ENCODE assay signal across 6 cellular contexts in the genomic region with DNA sequence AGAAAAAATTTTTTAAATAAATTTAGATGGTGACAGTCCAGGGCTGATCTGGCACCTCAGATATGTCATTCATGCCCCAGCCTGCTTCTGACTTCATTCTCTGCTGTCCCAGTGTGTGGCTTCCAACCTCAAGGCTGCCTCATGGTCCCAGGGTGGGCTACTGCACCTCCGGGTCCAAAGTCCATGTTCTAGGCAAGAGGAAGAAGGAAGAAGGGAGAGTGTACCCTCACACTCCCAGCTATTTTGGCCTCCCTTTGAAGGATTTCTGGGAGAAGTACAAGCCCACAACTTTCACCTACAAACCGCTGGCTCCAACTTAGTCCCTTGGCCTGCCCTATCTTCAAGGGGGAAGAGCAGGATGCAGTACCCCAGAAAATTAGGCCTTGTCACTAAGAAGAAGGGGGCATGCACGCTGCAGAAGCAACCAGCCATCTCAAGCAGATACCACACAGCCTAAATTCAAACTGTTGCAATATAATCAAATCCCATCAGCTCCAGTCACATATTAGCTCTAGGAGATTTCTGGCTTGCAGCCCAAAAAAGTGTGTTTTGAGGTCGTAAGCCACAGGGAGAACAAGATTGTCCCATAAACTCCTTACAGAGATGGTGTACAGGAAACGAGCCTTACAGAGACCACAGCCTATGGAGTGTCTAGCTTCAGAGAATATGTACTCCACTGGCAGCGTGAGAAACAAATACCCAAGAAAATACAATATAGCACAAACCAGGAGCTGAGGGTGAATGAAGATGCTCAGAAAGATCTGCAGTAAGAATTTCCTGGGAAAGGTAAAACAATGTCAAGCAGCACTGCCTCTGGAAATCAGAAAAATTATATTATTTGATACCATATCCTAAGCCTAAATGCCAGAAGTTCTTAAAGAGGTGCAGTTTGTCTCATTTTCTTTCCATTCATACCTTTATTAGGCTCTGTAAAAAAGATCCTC. TPM values are rescaled to one million over a fixed set of nuclear protein-coding genes. Genes with fewer than 3 reads are reported as not detected.
DNase-seq lines count a peak whose midpoint lies in the region; ATAC-seq and TF ChIP-seq lines count a peak whose summit lies in the region.

No MANE protein-coding gene starts in this region.

- DNase-seq in NAMALWA (ENCODE audit: low spot score) (peak; percentile 33), foreskin keratinocyte (no peak), NCI-H187 treated with DMSO at 0.1 percent for 48 hours (lab: John Stamatoyannopoulos, UW) (no peak)

- no peak for TF ChIP-seq CTCF in 22Rv1 (IDR thresholded peaks at IDR 0.05)
- no peak for TF ChIP-seq CTCF in foreskin keratinocyte (conservative IDR thresholded peaks at IDR 0.05)

- peak overlapping the region; percentile 73 for H3K27ac ChIP-seq in 22Rv1
- H3K27ac ChIP-seq in foreskin keratinocyte: peak overlapping the region; percentile 79

- peaks cover 19% of the 10 kb centered on the region for H3K4me1 ChIP-seq in foreskin keratinocyte

- ATAC-seq in foreskin keratinocyte (no peak), GM19455 (IDR thresholded peaks at IDR 0.05; ENCODE audit: unreplicated experiment) (no peak), HG02840 (IDR thresholded peaks at IDR 0.05; ENCODE audit: low FRiP score, unreplicated experiment) (no peak)

- H3K27me3 ChIP-seq in foreskin keratinocyte: no peaks in the 10 kb centered on the region

RNA-seq across cellular contexts. Expression of a gene that starts 0.8 kb away (rescaled TPM):
- total RNA-seq in foreskin keratinocyte: 12.4 and 13.4 TPM in 2 replicates
- 9.2 and 9.4 TPM in 2 replicates for polyA plus RNA-seq in foreskin keratinocyte

RNA-seq across cellular contexts. Expression of a gene that starts 18.8 kb away (rescaled TPM):
- 6.6 and 9.9 TPM in 2 replicates for total RNA-seq in foreskin keratinocyte
- 3.7 and 5.1 TPM in 2 replicates for polyA plus RNA-seq in foreskin keratinocyte

RNA-seq across cellular contexts. Expression of a gene that starts 37.9 kb away (rescaled TPM):
- total RNA-seq in foreskin keratinocyte: 9.5 and 12.2 TPM in 2 replicates
- polyA plus RNA-seq in foreskin keratinocyte: 4.4 and 5.2 TPM in 2 replicates
